Comparison of ENCODE assay signal across 26 cellular contexts in the genomic region with DNA sequence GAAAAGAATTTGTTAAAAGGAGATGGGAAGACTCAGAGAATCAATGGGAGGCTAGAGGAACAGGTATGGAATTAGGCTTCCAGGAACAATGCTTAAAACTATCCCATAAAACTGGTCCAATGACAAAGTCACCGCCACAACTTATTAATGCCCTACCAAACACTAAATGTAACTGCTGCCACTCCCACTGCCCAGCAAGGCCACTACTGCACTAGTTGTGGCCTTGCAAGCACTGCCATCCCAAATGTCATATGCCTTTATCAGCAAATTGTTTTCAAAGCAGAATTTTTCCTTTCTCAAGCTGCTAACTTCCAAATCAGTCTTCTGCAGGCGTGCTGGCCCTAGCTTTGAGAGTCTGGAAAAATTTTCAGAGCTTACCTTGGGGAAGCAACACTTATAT.
"Had no signal": no experiment of that assay in that cellular context is flagged by ENCODE, and none has a peak within 500 bp of the region (broad histone marks: within the 10 kb centered on the region; RNA-seq: fewer than 3 reads in every experiment).

No MANE protein-coding gene starts in this region.

- H3K4me3 ChIP-seq: stomach, suprapubic skin, thoracic aorta, thyroid gland, tibial artery, tibial nerve, transverse colon, upper lobe of left lung, upper lobe of right lung, uterus, vagina had no signal

- H3K36me3 ChIP-seq: stomach, suprapubic skin, thoracic aorta, thyroid gland, tibial artery, tibial nerve, transverse colon, upper lobe of left lung, upper lobe of right lung, uterus, vagina had no signal

- H3K4me1 ChIP-seq: stomach, suprapubic skin, thyroid gland, tibial artery, tibial nerve, transverse colon, upper lobe of left lung, upper lobe of right lung, uterus, vagina had no signal

- FAIRE-seq: urothelium cell line had no signal

- ATAC-seq: stimulated activated effector memory CD8-positive, alpha-beta T cell treated with anti-CD3 and anti-CD28 coated beads, Interleukin-12 subunit alpha, Interleukin-12 subunit beta, amount 100 ng/mL, for 72 hours; stimulated activated memory B cell treated with anti-CD40 and anti-IgM and Interleukin-4, amounts not matched to agents 10 μg/mL and 1 μg/mL and 100 μg/mL, for 72 hours; stimulated activated naive B cell treated with anti-CD40 and anti-IgM and Interleukin-4, amounts not matched to agents 10 μg/mL and 1 μg/mL and 100 μg/mL, for 72 hours; stimulated activated naive CD8-positive, alpha-beta T cell treated with anti-CD3 and anti-CD28 coated beads, Interleukin-15, amount 100 ng/mL, for 72 hours; stimulated activated naive CD8-positive, alpha-beta T cell treated with anti-CD3 and anti-CD28 coated beads, Interleukin-15, Interleukin-2, amounts not matched to agents 100 U/mL and 50 U/mL, for 24 hours; upper lobe of right lung had no signal

- H3K27ac ChIP-seq: stomach, suprapubic skin, thoracic aorta, thyroid gland, tibial artery, tibial nerve, transverse colon, upper lobe of left lung, upper lobe of right lung, uterus, vagina had no signal

- DNase-seq: stimulated activated CD4-positive, alpha-beta T cell treated with anti-CD3 and anti-CD28 coated beads, Interleukin-2, amount 100 ng/mL, for 48 hours; stimulated activated CD4-positive, alpha-beta T cell treated with anti-CD3 and anti-CD28 coated beads, Interleukin-4, amount 100 ng/mL, for 1 hour; stimulated activated CD4-positive, alpha-beta T cell treated with anti-CD3 and anti-CD28 coated beads, Interleukin-4, amount 100 ng/mL, for 24 hours; stimulated activated CD4-positive, alpha-beta T cell treated with anti-CD3 and anti-CD28 coated beads, Interleukin-4, amount 100 ng/mL, for 4 hours; stimulated activated CD8-positive, alpha-beta memory T cell treated with anti-CD3 and anti-CD28 coated beads, Interleukin-4, amount 100 ng/mL, for 48 hours; stimulated activated naive B cell treated with anti-CD40 and anti-IgM and Interleukin-4, amounts not matched to agents 10 μg/mL and 1 μg/mL and 100 μg/mL, for 72 hours; stimulated activated naive CD4-positive, alpha-beta T cell; stimulated activated naive CD4-positive, alpha-beta T cell treated with Interleukin-2 at 50 U/mL for 16 hours; stimulated activated naive CD8-positive, alpha-beta T cell treated with anti-CD3 and anti-CD28 coated beads, Interleukin-15, amount 100 ng/mL, for 72 hours; stimulated activated naive CD8-positive, alpha-beta T cell treated with anti-CD3 and anti-CD28 coated beads, Interleukin-15, Interleukin-2, amounts not matched to agents 100 U/mL and 50 U/mL, for 24 hours; stomach; substantia nigra; thyroid gland; tibial artery; transverse colon; trophoblast cell; upper lobe of left lung; upper lobe of right lung; uterus had no signal

- H3K27me3 ChIP-seq: stomach, suprapubic skin, thyroid gland, tibial artery, tibial nerve, transverse colon, upper lobe of left lung, upper lobe of right lung, uterus, vagina had no signal

- H3K9me3 ChIP-seq: stomach, suprapubic skin, thoracic aorta, thyroid gland, tibial artery, tibial nerve, transverse colon, upper lobe of left lung, upper lobe of right lung, uterus, vagina had no signal
